In genomic region chr2:218402491-218402901, GRCh38 we compare ENCODE assay signal across 16 cellular contexts. TPM values are rescaled to one million over a fixed set of nuclear protein-coding genes. Genes with fewer than 3 reads are reported as not detected.
A peak's percentile ranks its signal among the peaks of the same experiment; 100 is the strongest.
DNase-seq lines count a peak whose midpoint lies in the region; ATAC-seq and TF ChIP-seq lines count a peak whose summit lies in the region.
"Had no signal": no experiment of that assay in that cellular context is flagged by ENCODE, and none has a peak within 500 bp of the region (broad histone marks: within the 10 kb centered on the region; RNA-seq: fewer than 3 reads in every experiment).

No MANE protein-coding gene starts in this region.

- TF ChIP-seq EP300 in esophagus muscularis mucosa (IDR thresholded peaks at IDR 0.05), result no peak

- H2AFZ ChIP-seq in GM23248 (no peak overlapping the region), parathyroid adenoma (no peak overlapping the region)

- peaks cover 40% of the 10 kb centered on the region for H3K79me2 ChIP-seq in GM23248 (ENCODE audit: insufficient read depth)
- peaks cover 7% of the 10 kb centered on the region for H3K79me2 ChIP-seq in parathyroid adenoma

- H3K4me3 ChIP-seq in BLaER1 (no peak overlapping the region), GM23248 (no peak overlapping the region), esophagus muscularis mucosa (peak overlapping the region in 2 of 4 donors; percentile 94 to 96), parathyroid adenoma (ENCODE audit: low read depth, low read length) (no peak overlapping the region)

- no peak overlapping the region for H3K9ac ChIP-seq in BLaER1
- peak overlapping the region; percentile 99; the same call in 1 of the 2 replicates for H3K9ac ChIP-seq in GM23248
- no peak overlapping the region for H3K9ac ChIP-seq in parathyroid adenoma

- intact Hi-C loops in esophagus muscularis mucosa (cut with DNase I), result no loop called here

- peaks cover 32% of the 10 kb centered on the region for H3K36me3 ChIP-seq in BLaER1
- 0 out of 2 replicates have a peak, but pooled peaks cover 3% of the 10 kb centered on the region for H3K36me3 ChIP-seq in GM23248 (ENCODE audit: low read depth)
- peaks cover 26 to 41% (median 41%) of the 10 kb centered on the region in 4 donors for H3K36me3 ChIP-seq in esophagus muscularis mucosa
- no peaks in the 10 kb centered on the region for H3K36me3 ChIP-seq in parathyroid adenoma (ENCODE audit: control insufficient read depth, insufficient read depth, low read length)

- H3K27ac ChIP-seq in BLaER1 (peak overlapping the region; percentile 35; the same call in 1 of the 2 replicates), GM23248 (no peak overlapping the region), esophagus muscularis mucosa (replicated peaks in 1 of 4) (peak overlapping the region; percentile 98 to 100 (median 100)), parathyroid adenoma (peak overlapping the region; percentile 7)

- H3K4me1 ChIP-seq in BLaER1, result peaks cover 79% of the 10 kb centered on the region
- H3K4me1 ChIP-seq in GM23248 (ENCODE audit: insufficient read depth), result peaks cover 23% of the 10 kb centered on the region
- H3K4me1 ChIP-seq in esophagus muscularis mucosa, result peaks cover 58 to 85% (median 78%) of the 10 kb centered on the region in 4 donors
- peaks cover 21% of the 10 kb centered on the region for H3K4me1 ChIP-seq in parathyroid adenoma

- 53 to 63% methylated on average over 6 to 8 of the region's 8 CpGs for WGBS in GM23248 (ENCODE audit: low coverage in 1 of 2, low lambda C conversion rate in 2 of 2, missing lambda C conversion rate in 2 of 2), 2 experiments
- WGBS in esophagus muscularis mucosa, result 50% methylated on average over 2 of the region's 8 CpGs

- H4K20me1 ChIP-seq in BLaER1 (peaks cover 28% of the 10 kb centered on the region), GM23248 (ENCODE audit: insufficient read depth) (no peaks in the 10 kb centered on the region)

- H3K9me2 ChIP-seq in GM23248 (ENCODE audit: insufficient read depth), result no peaks in the 10 kb centered on the region

- H3K27me3 ChIP-seq in BLaER1 (peaks cover 18% of the 10 kb centered on the region), GM23248 (replicated peaks; ENCODE audit: insufficient read depth) (no peaks in the 10 kb centered on the region), esophagus muscularis mucosa (no peaks in the 10 kb centered on the region), parathyroid adenoma (ENCODE audit: control insufficient read depth, insufficient read depth, low read length) (no peaks in the 10 kb centered on the region)

- H3K9me3 ChIP-seq in BLaER1 (no peaks in the 10 kb centered on the region), GM23248 (ENCODE audit: low read depth) (no peaks in the 10 kb centered on the region), esophagus muscularis mucosa (no peaks in the 10 kb centered on the region), parathyroid adenoma (ENCODE audit: control insufficient read depth, low read length) (no peaks in the 10 kb centered on the region)

- in situ Hi-C loops in GM23248 (cut with MboI), result no loop called here

- H3F3A ChIP-seq in GM23248 (ENCODE audit: insufficient read depth), result peaks cover 21% of the 10 kb centered on the region

- no peak for DNase-seq in GM23248
- no peak for DNase-seq in esophagus muscularis mucosa (ENCODE audit: extremely low spot score)
- DNase-seq in Ammon's horn (ENCODE audit: low spot score), result no peak
- DNase-seq in SK-N-DZ (ENCODE audit: low spot score), result no peak
- no peak for DNase-seq in anterior cingulate cortex (lab: John Stamatoyannopoulos, UW)
- DNase-seq: NCI-H1417; NCI-H526 treated with DMSO at 0.1 percent for 48 hours; posterior cingulate gyrus; stimulated activated CD4-positive, alpha-beta T cell treated with anti-CD3 and anti-CD28 coated beads, Interleukin-2, amount 100 ng/mL, for 48 hours; stimulated activated naive CD4-positive, alpha-beta T cell had no signal

- TF ChIP-seq POLR2A in esophagus muscularis mucosa (IDR thresholded peaks at IDR 0.05; ENCODE audit: low read depth), result no peak

- no peak for ATAC-seq in GM21360 (IDR thresholded peaks at IDR 0.05; ENCODE audit: unreplicated experiment)
- ATAC-seq: CD8-positive, alpha-beta T cell had no signal

- peak overlapping the region; percentile 98 for H3K4me2 ChIP-seq in BLaER1
- H3K4me2 ChIP-seq in GM23248 (ENCODE audit: unreplicated experiment), result no peak overlapping the region
- no peak overlapping the region for H3K4me2 ChIP-seq in parathyroid adenoma (ENCODE audit: low read length)

- TF ChIP-seq CTCF in esophagus muscularis mucosa (IDR thresholded peaks at IDR 0.05) (no peak), parathyroid adenoma (IDR thresholded peaks at IDR 0.05) (no peak)

RNA-seq across cellular contexts. Expression of gene CTDSP1, which starts 2.8 kb away (rescaled TPM):
- total RNA-seq in GM23248 (2014; rRNA removed; shearing (Covaris generic)), result 82.7 and 119 TPM in 2 replicates
- 28.5 and 31.0 TPM in 2 replicates for polyA plus RNA-seq in GM23248 (2016; fragmentation: Nextera tagmentation; extraction: Ambion mirVana)
- total RNA-seq in esophagus muscularis mucosa, result 100 to 1,000 TPM; 121 to 176 (median 137) TPM
- 22.6 and 32.1 TPM in 2 replicates for polyA plus RNA-seq in SK-N-DZ (2014; cell fraction: cytosol; rRNA removed)
- polyA plus RNA-seq in SK-N-DZ (2014; cell fraction: nucleus; rRNA removed), result 24.2 and 27.6 TPM in 2 replicates

RNA-seq across cellular contexts. Expression of gene VIL1, which starts 16.4 kb away (rescaled TPM):
- not detected in 2 replicates for total RNA-seq in GM23248 (2014; rRNA removed; shearing (Covaris generic))
- not detected in 2 replicates for polyA plus RNA-seq in GM23248 (2016; fragmentation: Nextera tagmentation; extraction: Ambion mirVana)
- total RNA-seq in esophagus muscularis mucosa, result under 1 TPM in 1 of 4 donors, not detected in 3; 0.86 TPM
- polyA plus RNA-seq in SK-N-DZ (2014; cell fraction: cytosol; rRNA removed), result 0.03 and 0.73 TPM in 2 replicates
- 0.44 and 0.84 TPM in 2 replicates for polyA plus RNA-seq in SK-N-DZ (2014; cell fraction: nucleus; rRNA removed)
- total RNA-seq: astrocyte, glomerular endothelial cell had no signal

RNA-seq across cellular contexts. Expression of gene SLC11A1, which starts 20.4 kb away (rescaled TPM):
- not detected in 2 replicates for total RNA-seq in GM23248 (2014; rRNA removed; shearing (Covaris generic))
- polyA plus RNA-seq in GM23248 (2016; fragmentation: Nextera tagmentation; extraction: Ambion mirVana), result 0.13 and 0.16 TPM in 2 replicates
- total RNA-seq in esophagus muscularis mucosa, result 10 to 100 TPM in 2 of 4 donors, 1 to 10 TPM in 2; 5.6 to 38.1 (median 20.7) TPM
- polyA plus RNA-seq in SK-N-DZ (2014; cell fraction: cytosol; rRNA removed), result not detected in 2 replicates
- not detected in 2 replicates for polyA plus RNA-seq in SK-N-DZ (2014; cell fraction: nucleus; rRNA removed)
- total RNA-seq: astrocyte, glomerular endothelial cell had no signal

RNA-seq across cellular contexts. Expression of gene CATIP, which starts 45.8 kb away (rescaled TPM):
- not detected in 2 replicates for total RNA-seq in GM23248 (2014; rRNA removed; shearing (Covaris generic))
- not detected in 2 replicates for polyA plus RNA-seq in GM23248 (2016; fragmentation: Nextera tagmentation; extraction: Ambion mirVana)
- total RNA-seq in esophagus muscularis mucosa, result not detected
- not detected in 2 replicates for polyA plus RNA-seq in SK-N-DZ (2014; cell fraction: cytosol; rRNA removed)
- not detected in 2 replicates for polyA plus RNA-seq in SK-N-DZ (2014; cell fraction: nucleus; rRNA removed)
- total RNA-seq: CD8-positive, alpha-beta T cell; glomerular endothelial cell had no signal
